In genomic region chr14:34714320-34715107, GRCh38 we compare ENCODE assay signal across 8 cellular contexts. TPM values are rescaled to one million over a fixed set of nuclear protein-coding genes. Genes with fewer than 3 reads are reported as not detected.
DNase-seq lines count a peak whose midpoint lies in the region; ATAC-seq, FAIRE-seq and TF ChIP-seq lines count a peak whose summit lies in the region.

TSS of gene CFL2 (minus strand) at chr14:34714593. CDS start at chr14:34714540, 53 bp downstream.

- FAIRE-seq in RCC 7860 (lab: Jason Lieb, UNC): no peak

- peaks cover 28% of the 10 kb centered on the region for H3K4me1 Mint-ChIP-seq in activated T-helper 2 cell treated with anti-CD3 and anti-CD28 coated beads, Interferon-gamma antibody, Interleukin-2, Interleukin-4, amounts not matched to agents 10 μg/mL and 5 μg/mL and 100 μg/mL, durations not matched to agents 14 hours and 24 hours and 36 hours (ENCODE audit: low read depth)
- H3K4me1 Mint-ChIP-seq in natural killer cell: peaks cover 10 to 19% of the 10 kb centered on the region in 2 donors

- H3K4me3 Mint-ChIP-seq in activated T-helper 2 cell treated with anti-CD3 and anti-CD28 coated beads, Interferon-gamma antibody, Interleukin-2, Interleukin-4, amounts not matched to agents 10 μg/mL and 5 μg/mL and 100 μg/mL, durations not matched to agents 14 hours and 24 hours and 36 hours (ENCODE audit: low read depth): peak within 1 kb of the TSS; percentile 89
- peak within 1 kb of the TSS; percentile 94 for H3K4me3 Mint-ChIP-seq in natural killer cell

- DNase-seq in DMS79 (lab: John Stamatoyannopoulos, UW): peak; percentile 85
- peak; percentile 22 for DNase-seq in KG1 (lab: John Stamatoyannopoulos, UW)
- peak; percentile 44 for DNase-seq in RCC 7860 (ENCODE audit: low spot score)
- peak; percentile 57 for DNase-seq in activated T-helper 2 cell treated with anti-CD3 and anti-CD28 coated beads, Interferon-gamma antibody, Interleukin-2, Interleukin-4, amounts not matched to agents 10 μg/mL and 5 μg/mL and 100 μg/mL, durations not matched to agents 14 hours and 24 hours and 36 hours (ENCODE audit: low spot score)
- peak; percentile 50 for DNase-seq in fibroblast of mammary gland (ENCODE audit: low read depth)
- DNase-seq in natural killer cell: peak; percentile 69
- peak; percentile 45 to 79 (median 64) for DNase-seq in stimulated activated naive CD4-positive, alpha-beta T cell (lab: John Stamatoyannopoulos, UW)

- no peaks in the 10 kb centered on the region for H3K9me3 Mint-ChIP-seq in activated T-helper 2 cell treated with anti-CD3 and anti-CD28 coated beads, Interferon-gamma antibody, Interleukin-2, Interleukin-4, amounts not matched to agents 10 μg/mL and 5 μg/mL and 100 μg/mL, durations not matched to agents 14 hours and 24 hours and 36 hours
- no peaks in the 10 kb centered on the region for H3K9me3 Mint-ChIP-seq in natural killer cell

- H3K27ac Mint-ChIP-seq in activated T-helper 2 cell treated with anti-CD3 and anti-CD28 coated beads, Interferon-gamma antibody, Interleukin-2, Interleukin-4, amounts not matched to agents 10 μg/mL and 5 μg/mL and 100 μg/mL, durations not matched to agents 14 hours and 24 hours and 36 hours: peak within 1 kb of the TSS; percentile 90
- peak within 1 kb of the TSS; percentile 81 to 90 for H3K27ac Mint-ChIP-seq in natural killer cell

- H3K4me3 ChIP-seq in fibroblast of mammary gland (ENCODE audit: control insufficient read depth, low read depth, low read length): peak within 1 kb of the TSS; percentile 81

- peak; percentile 80 for ATAC-seq in GM21717 (IDR thresholded peaks at IDR 0.05; ENCODE audit: unreplicated experiment)
- peak; percentile 86 to 91 (median 87) for ATAC-seq in natural killer cell

- intact Hi-C loops in activated T-helper 2 cell treated with anti-CD3 and anti-CD28 coated beads, Interferon-gamma antibody, Interleukin-2, Interleukin-4, amounts not matched to agents 10 μg/mL and 5 μg/mL and 100 μg/mL, durations not matched to agents 14 hours and 24 hours and 36 hours (cut with micrococcal nuclease): loop anchor here (1.0 to 5.0 kb wide), 3 partner anchors 158 to 268 kb away; partner anchors contain the start of gene SRP54
- intact Hi-C loops in natural killer cell (cut with micrococcal nuclease): no loop called here

- H3K36me3 Mint-ChIP-seq in activated T-helper 2 cell treated with anti-CD3 and anti-CD28 coated beads, Interferon-gamma antibody, Interleukin-2, Interleukin-4, amounts not matched to agents 10 μg/mL and 5 μg/mL and 100 μg/mL, durations not matched to agents 14 hours and 24 hours and 36 hours (ENCODE audit: low read depth): peaks cover 23% of the 10 kb centered on the region
- H3K36me3 Mint-ChIP-seq in natural killer cell: no peaks in the 10 kb centered on the region

- no peak for TF ChIP-seq CTCF in fibroblast of mammary gland (conservative IDR thresholded peaks at IDR 0.05; ENCODE audit: control insufficient read depth, insufficient read depth, low read depth, low read length)
- TF ChIP-seq CTCF in natural killer cell (IDR thresholded peaks at IDR 0.05): no peak

- peaks cover 16% of the 10 kb centered on the region for H3K27me3 Mint-ChIP-seq in activated T-helper 2 cell treated with anti-CD3 and anti-CD28 coated beads, Interferon-gamma antibody, Interleukin-2, Interleukin-4, amounts not matched to agents 10 μg/mL and 5 μg/mL and 100 μg/mL, durations not matched to agents 14 hours and 24 hours and 36 hours (ENCODE audit: low read depth)
- H3K27me3 Mint-ChIP-seq in natural killer cell (ENCODE audit: low read depth in 2 of 2): peaks cover 0 to 4% of the 10 kb centered on the region in 2 donors

RNA-seq across cellular contexts. Expression of gene CFL2, which starts in this region (rescaled TPM):
- total RNA-seq in activated T-helper 2 cell treated with anti-CD3 and anti-CD28 coated beads, Interferon-gamma antibody, Interleukin-2, Interleukin-4, amounts not matched to agents 10 μg/mL and 5 μg/mL and 100 μg/mL, durations not matched to agents 14 hours and 24 hours and 36 hours: 7.1 and 8.4 TPM in 2 replicates
- total RNA-seq in natural killer cell: 10 to 100 TPM; 22.5 to 30.3 (median 25.7) TPM

Comparison
In these comparisons a context has a peak if more than half of its experiments do, and no peak if none do; other contexts are left out.
1. Peak in every context shown above with its lines: DNase-seq, ATAC-seq and H3K4me3 ChIP-seq.
2. DNase-seq: peak in every context shown above with its lines; median percentile 85 in DMS79; 69 in natural killer cell; 64 in stimulated activated naive CD4-positive, alpha-beta T cell; 57 in activated T-helper 2 cell treated with anti-CD3 and anti-CD28 coated beads, Interferon-gamma antibody, Interleukin-2, Interleukin-4, amounts not matched to agents 10 μg/mL and 5 μg/mL and 100 μg/mL, durations not matched to agents 14 hours and 24 hours and 36 hours; 50 in fibroblast of mammary gland; 44 in RCC 7860; 22 in KG1.